In the genomic region with DNA sequence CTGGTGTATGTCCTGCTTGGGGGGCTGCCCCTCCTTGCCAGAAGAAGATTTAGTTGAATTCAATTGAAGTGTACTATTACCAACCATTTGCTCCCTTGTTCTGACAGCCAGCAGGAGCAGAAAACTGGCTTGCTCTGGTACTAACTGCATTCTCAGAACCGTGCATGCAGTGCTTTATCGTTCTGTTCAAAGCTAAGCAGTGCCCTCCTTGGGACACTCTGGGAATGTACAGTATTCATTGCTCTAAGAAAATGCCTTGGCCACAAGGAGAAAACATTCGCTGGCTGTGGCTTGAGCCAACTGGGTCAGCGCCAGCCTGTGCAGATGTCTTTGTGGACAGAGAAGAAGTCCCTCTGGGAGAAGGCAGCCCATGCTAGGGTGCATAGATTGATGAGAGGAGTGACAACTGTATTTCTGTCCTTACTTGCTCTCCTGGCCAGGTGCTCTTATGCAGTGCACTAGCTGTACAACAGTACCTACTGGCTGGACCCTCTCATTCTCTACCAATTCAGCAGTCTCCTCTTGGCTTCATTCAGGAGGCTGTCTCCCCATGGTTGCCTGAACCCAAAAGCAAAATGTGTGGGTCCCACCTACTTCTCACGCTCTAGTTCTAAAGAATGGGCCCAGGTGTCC, we compare ENCODE assay signal across 1 cellular context.
TF ChIP-seq lines count a peak whose summit lies in the region.

No MANE protein-coding gene starts in this region.

TF ChIP-seq in GM23338, 12 proteins besides CTCF, POLR2A, EP300 and RAD21 (continued from another document):
- TF ChIP-seq, protein P1, sequence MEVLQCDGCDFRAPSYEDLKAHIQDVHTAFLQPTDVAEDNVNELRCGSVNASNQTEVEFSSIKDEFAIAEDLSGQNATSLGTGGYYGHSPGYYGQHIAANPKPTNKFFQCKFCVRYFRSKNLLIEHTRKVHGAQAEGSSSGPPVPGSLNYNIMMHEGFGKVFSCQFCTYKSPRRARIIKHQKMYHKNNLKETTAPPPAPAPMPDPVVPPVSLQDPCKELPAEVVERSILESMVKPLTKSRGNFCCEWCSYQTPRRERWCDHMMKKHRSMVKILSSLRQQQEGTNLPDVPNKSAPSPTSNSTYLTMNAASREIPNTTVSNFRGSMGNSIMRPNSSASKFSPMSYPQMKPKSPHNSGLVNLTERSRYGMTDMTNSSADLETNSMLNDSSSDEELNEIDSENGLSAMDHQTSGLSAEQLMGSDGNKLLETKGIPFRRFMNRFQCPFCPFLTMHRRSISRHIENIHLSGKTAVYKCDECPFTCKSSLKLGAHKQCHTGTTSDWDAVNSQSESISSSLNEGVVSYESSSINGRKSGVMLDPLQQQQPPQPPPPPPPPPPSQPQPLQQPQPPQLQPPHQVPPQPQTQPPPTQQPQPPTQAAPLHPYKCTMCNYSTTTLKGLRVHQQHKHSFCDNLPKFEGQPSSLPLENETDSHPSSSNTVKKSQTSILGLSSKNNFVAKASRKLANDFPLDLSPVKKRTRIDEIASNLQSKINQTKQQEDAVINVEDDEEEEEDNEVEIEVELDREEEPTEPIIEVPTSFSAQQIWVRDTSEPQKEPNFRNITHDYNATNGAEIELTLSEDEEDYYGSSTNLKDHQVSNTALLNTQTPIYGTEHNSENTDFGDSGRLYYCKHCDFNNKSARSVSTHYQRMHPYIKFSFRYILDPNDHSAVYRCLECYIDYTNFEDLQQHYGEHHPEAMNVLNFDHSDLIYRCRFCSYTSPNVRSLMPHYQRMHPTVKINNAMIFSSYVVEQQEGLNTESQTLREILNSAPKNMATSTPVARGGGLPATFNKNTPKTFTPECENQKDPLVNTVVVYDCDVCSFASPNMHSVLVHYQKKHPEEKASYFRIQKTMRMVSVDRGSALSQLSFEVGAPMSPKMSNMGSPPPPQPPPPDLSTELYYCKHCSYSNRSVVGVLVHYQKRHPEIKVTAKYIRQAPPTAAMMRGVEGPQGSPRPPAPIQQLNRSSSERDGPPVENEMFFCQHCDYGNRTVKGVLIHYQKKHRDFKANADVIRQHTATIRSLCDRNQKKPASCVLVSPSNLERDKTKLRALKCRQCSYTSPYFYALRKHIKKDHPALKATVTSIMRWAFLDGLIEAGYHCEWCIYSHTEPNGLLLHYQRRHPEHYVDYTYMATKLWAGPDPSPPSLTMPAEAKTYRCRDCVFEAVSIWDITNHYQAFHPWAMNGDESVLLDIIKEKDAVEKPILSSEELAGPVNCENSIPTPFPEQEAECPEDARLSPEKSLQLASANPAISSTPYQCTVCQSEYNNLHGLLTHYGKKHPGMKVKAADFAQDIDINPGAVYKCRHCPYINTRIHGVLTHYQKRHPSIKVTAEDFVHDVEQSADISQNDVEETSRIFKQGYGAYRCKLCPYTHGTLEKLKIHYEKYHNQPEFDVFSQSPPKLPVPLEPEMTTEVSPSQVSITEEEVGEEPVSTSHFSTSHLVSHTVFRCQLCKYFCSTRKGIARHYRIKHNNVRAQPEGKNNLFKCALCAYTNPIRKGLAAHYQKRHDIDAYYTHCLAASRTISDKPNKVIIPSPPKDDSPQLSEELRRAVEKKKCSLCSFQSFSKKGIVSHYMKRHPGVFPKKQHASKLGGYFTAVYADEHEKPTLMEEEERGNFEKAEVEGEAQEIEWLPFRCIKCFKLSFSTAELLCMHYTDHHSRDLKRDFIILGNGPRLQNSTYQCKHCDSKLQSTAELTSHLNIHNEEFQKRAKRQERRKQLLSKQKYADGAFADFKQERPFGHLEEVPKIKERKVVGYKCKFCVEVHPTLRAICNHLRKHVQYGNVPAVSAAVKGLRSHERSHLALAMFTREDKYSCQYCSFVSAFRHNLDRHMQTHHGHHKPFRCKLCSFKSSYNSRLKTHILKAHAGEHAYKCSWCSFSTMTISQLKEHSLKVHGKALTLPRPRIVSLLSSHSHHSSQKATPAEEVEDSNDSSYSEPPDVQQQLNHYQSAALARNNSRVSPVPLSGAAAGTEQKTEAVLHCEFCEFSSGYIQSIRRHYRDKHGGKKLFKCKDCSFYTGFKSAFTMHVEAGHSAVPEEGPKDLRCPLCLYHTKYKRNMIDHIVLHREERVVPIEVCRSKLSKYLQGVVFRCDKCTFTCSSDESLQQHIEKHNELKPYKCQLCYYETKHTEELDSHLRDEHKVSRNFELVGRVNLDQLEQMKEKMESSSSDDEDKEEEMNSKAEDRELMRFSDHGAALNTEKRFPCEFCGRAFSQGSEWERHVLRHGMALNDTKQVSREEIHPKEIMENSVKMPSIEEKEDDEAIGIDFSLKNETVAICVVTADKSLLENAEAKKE (CRISPR knock-in tag; IDR thresholded peaks at IDR 0.05) = no peak
- TF ChIP-seq ZNF331 (CRISPR knock-in tag; IDR thresholded peaks at IDR 0.05; ENCODE audit: low read depth) (no peak), NANOG (IDR thresholded peaks at IDR 0.05; ENCODE audit: borderline replicate concordance) (no peak), EZH2 (IDR thresholded peaks at IDR 0.05; ENCODE audit: low read depth, unreplicated experiment) (no peak), CREB1 (CRISPR knock-in tag; IDR thresholded peaks at IDR 0.05; ENCODE audit: low read depth) (no peak), STAT1 (IDR thresholded peaks at IDR 0.05; ENCODE audit: unreplicated experiment) (no peak), POLR2AphosphoS5 (IDR thresholded peaks at IDR 0.05; ENCODE audit: low read depth) (no peak)
- TF ChIP-seq, protein P2, sequence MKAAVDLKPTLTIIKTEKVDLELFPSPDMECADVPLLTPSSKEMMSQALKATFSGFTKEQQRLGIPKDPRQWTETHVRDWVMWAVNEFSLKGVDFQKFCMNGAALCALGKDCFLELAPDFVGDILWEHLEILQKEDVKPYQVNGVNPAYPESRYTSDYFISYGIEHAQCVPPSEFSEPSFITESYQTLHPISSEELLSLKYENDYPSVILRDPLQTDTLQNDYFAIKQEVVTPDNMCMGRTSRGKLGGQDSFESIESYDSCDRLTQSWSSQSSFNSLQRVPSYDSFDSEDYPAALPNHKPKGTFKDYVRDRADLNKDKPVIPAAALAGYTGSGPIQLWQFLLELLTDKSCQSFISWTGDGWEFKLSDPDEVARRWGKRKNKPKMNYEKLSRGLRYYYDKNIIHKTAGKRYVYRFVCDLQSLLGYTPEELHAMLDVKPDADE (IDR thresholded peaks at IDR 0.05) = no peak
- TF ChIP-seq, protein P3, sequence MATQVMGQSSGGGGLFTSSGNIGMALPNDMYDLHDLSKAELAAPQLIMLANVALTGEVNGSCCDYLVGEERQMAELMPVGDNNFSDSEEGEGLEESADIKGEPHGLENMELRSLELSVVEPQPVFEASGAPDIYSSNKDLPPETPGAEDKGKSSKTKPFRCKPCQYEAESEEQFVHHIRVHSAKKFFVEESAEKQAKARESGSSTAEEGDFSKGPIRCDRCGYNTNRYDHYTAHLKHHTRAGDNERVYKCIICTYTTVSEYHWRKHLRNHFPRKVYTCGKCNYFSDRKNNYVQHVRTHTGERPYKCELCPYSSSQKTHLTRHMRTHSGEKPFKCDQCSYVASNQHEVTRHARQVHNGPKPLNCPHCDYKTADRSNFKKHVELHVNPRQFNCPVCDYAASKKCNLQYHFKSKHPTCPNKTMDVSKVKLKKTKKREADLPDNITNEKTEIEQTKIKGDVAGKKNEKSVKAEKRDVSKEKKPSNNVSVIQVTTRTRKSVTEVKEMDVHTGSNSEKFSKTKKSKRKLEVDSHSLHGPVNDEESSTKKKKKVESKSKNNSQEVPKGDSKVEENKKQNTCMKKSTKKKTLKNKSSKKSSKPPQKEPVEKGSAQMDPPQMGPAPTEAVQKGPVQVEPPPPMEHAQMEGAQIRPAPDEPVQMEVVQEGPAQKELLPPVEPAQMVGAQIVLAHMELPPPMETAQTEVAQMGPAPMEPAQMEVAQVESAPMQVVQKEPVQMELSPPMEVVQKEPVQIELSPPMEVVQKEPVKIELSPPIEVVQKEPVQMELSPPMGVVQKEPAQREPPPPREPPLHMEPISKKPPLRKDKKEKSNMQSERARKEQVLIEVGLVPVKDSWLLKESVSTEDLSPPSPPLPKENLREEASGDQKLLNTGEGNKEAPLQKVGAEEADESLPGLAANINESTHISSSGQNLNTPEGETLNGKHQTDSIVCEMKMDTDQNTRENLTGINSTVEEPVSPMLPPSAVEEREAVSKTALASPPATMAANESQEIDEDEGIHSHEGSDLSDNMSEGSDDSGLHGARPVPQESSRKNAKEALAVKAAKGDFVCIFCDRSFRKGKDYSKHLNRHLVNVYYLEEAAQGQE (IDR thresholded peaks at IDR 0.05; ENCODE audit: unreplicated experiment) = no peak
